Comparison of ENCODE assay signal across 9 cellular contexts in the genomic region with DNA sequence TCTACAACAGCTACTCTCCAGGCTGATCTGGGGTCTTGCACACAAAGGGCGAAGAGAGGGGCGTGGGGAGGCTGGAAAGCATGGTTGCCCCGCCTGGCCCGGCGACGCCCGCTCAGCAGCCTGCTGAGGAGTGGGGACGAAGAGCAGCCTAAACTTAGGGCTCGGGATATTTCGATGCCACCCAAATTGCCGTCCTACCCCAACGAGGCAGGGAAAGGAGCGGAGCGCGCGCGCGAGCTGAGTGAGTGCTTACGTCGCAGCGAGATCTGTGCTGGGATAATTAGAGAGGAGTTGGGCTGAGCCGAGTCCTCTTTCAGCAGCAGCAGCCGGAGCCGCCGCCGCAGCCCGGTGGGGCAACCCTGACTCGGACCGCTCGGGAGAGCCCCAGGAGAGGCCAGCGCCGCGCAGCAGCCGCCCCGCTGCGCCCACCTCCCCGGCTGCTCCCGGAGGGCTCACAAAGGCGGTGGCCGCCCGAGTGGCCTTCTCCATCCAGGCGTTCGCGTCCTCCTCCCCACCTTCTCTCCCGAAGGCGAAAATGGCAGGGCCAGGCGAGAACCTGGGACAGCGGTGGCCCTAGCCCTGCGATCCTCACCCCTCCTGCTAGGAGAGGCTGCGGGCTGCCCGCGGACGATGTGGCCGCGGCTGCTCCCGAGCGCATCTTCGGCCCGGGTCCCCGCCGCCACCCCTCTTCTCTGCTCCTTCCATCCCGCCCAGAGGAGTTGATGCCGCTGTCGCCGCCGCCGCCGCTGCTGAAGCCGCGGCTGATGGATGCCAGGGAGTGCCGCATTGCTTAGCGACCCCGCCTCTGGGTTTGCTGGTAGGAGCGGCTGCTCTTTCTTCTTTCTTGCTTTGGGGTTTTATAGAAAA. TPM values are rescaled to one million over a fixed set of nuclear protein-coding genes. Genes with fewer than 3 reads are reported as not detected.
DNase-seq lines count a peak whose midpoint lies in the region; FAIRE-seq and TF ChIP-seq lines count a peak whose summit lies in the region.
"Had no signal": no experiment of that assay in that cellular context is flagged by ENCODE, and none has a peak within 500 bp of the region (broad histone marks: within the 10 kb centered on the region; RNA-seq: fewer than 3 reads in every experiment).

A gene with protein sequence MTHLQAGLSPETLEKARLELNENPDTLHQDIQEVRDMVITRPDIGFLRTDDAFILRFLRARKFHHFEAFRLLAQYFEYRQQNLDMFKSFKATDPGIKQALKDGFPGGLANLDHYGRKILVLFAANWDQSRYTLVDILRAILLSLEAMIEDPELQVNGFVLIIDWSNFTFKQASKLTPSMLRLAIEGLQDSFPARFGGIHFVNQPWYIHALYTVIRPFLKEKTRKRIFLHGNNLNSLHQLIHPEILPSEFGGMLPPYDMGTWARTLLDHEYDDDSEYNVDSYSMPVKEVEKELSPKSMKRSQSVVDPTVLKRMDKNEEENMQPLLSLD (plus strand): TSS at position 306 of the 867 bp plus-strand sequence. CDS start 1,543 bp downstream, outside the sequence.

- H3K4me3 Mint-ChIP-seq in astrocyte (ENCODE audit: unreplicated experiment) = peak within 1 kb of the TSS; percentile 77

- H3K27ac ChIP-seq in astrocyte (ENCODE audit: low read depth, low read length) (no peak within 1 kb of the TSS), kidney (ENCODE audit: low read depth in 2 of 2, low read length in 2 of 2) (no peak within 1 kb of the TSS), testis (no peak within 1 kb of the TSS), Peyer's patch (no peak within 1 kb of the TSS), Karpas-422 (ENCODE audit: low read length) (no peak within 1 kb of the TSS)
- H3K27ac ChIP-seq: 22Rv1 had no signal

- H3K9me3 ChIP-seq in astrocyte (ENCODE audit: insufficient read depth, low read depth, low read length) = no peaks in the 10 kb centered on the region
- H3K9me3 ChIP-seq in kidney (ENCODE audit: control insufficient read depth in 1 of 2, low read length in 2 of 2) = no peaks in the 10 kb centered on the region
- no peaks in the 10 kb centered on the region for H3K9me3 ChIP-seq in testis
- H3K9me3 ChIP-seq in Peyer's patch = no peaks in the 10 kb centered on the region
- H3K9me3 ChIP-seq in Karpas-422 (ENCODE audit: low read length) = peaks cover 8% of the 10 kb centered on the region

- no peak for TF ChIP-seq CTCF in astrocyte (IDR thresholded peaks at IDR 0.05; ENCODE audit: insufficient read depth, low read depth, low read length)
- no peak for TF ChIP-seq CTCF in kidney (IDR thresholded peaks at IDR 0.05; ENCODE audit: borderline replicate concordance, extremely low read depth, insufficient read depth)
- TF ChIP-seq CTCF in testis (IDR thresholded peaks at IDR 0.05) = no peak
- no peak for TF ChIP-seq CTCF in Peyer's patch (IDR thresholded peaks at IDR 0.05)

- no peaks in the 10 kb centered on the region for H3K9me3 Mint-ChIP-seq in astrocyte (ENCODE audit: unreplicated experiment)

- no peak for TF ChIP-seq POLR2A in testis (IDR thresholded peaks at IDR 0.05)
- no peak for TF ChIP-seq POLR2A in Peyer's patch (IDR thresholded peaks at IDR 0.05)

- H3K4me3 ChIP-seq in astrocyte (ENCODE audit: insufficient read depth, low read depth, low read length) (peak within 1 kb of the TSS; percentile 54), kidney (ENCODE audit: low read length in 2 of 2) (no peak within 1 kb of the TSS), testis (peak within 1 kb of the TSS; percentile 16 to 54), Peyer's patch (peak within 1 kb of the TSS in 2 of 4 donors; percentile 8 to 30), Karpas-422 (ENCODE audit: low read length) (no peak within 1 kb of the TSS)

- H3K9ac ChIP-seq in astrocyte (ENCODE audit: low read length) = peak within 1 kb of the TSS; percentile 33
- H3K9ac ChIP-seq in kidney (ENCODE audit: low read length in 2 of 2) = no peak within 1 kb of the TSS
- H3K9ac ChIP-seq in Karpas-422 (ENCODE audit: low read length) = no peak within 1 kb of the TSS

- H3K27me3 ChIP-seq in astrocyte (ENCODE audit: insufficient read depth, low read length) (peaks cover 25% of the 10 kb centered on the region), testis (no peaks in the 10 kb centered on the region), Peyer's patch (peaks cover 0 to 7% of the 10 kb centered on the region in 2 donors), Karpas-422 (ENCODE audit: low read length) (no peaks in the 10 kb centered on the region)

- 2% methylated on average over 15 to 74 of the region's 74 CpGs for WGBS in testis, 2 donors

- H4K20me1 ChIP-seq in astrocyte (ENCODE audit: insufficient read depth, low read length) (no peaks in the 10 kb centered on the region), Karpas-422 (ENCODE audit: insufficient read depth, low read depth, low read length) (no peaks in the 10 kb centered on the region)

- H3K4me2 ChIP-seq in astrocyte (ENCODE audit: low read length) = peak within 1 kb of the TSS; percentile 90
- no peak within 1 kb of the TSS for H3K4me2 ChIP-seq in Karpas-422 (ENCODE audit: low read depth, low read length, poor library complexity, severe bottlenecking)

- H3K27ac Mint-ChIP-seq in astrocyte (ENCODE audit: unreplicated experiment) = no peak within 1 kb of the TSS

- peak within 1 kb of the TSS; percentile 68 for H2AFZ ChIP-seq in astrocyte (ENCODE audit: low read depth, low read length)
- H2AFZ ChIP-seq in Karpas-422 (ENCODE audit: low read length) = no peak within 1 kb of the TSS

- H3K4me1 ChIP-seq in astrocyte (ENCODE audit: insufficient read depth, low read length) = no peaks in the 10 kb centered on the region
- no peaks in the 10 kb centered on the region for H3K4me1 ChIP-seq in kidney (ENCODE audit: control insufficient read depth in 1 of 2, insufficient read depth in 1 of 2, low read depth in 1 of 2, low read length in 2 of 2)
- H3K4me1 ChIP-seq in testis = peaks cover 4% of the 10 kb centered on the region
- no peaks in the 10 kb centered on the region for H3K4me1 ChIP-seq in Peyer's patch
- H3K4me1 ChIP-seq in Karpas-422 (ENCODE audit: low read length) = no peaks in the 10 kb centered on the region

- H3K27me3 Mint-ChIP-seq in astrocyte (ENCODE audit: low read depth, unreplicated experiment) = peaks cover 55% of the 10 kb centered on the region

- no peaks in the 10 kb centered on the region for H3K9me2 ChIP-seq in Karpas-422 (replicated peaks; ENCODE audit: insufficient read depth, low read length)

- intact Hi-C loops in kidney (cut with DNase I) (no loop called here), testis (cut with DNase I; ENCODE audit: low total_unique reads) (no loop called here)

- H3K4me1 Mint-ChIP-seq in astrocyte (ENCODE audit: low read depth, unreplicated experiment) = no peaks in the 10 kb centered on the region

- H3K79me2 ChIP-seq in astrocyte (ENCODE audit: insufficient read depth, low read length) (no peaks in the 10 kb centered on the region), Karpas-422 (ENCODE audit: low read length) (no peaks in the 10 kb centered on the region)

- H3K36me3 ChIP-seq in astrocyte (ENCODE audit: insufficient read depth, low read length) = no peaks in the 10 kb centered on the region
- H3K36me3 ChIP-seq in kidney (ENCODE audit: control insufficient read depth in 1 of 2, insufficient read depth in 2 of 2, low read length in 2 of 2) = no peaks in the 10 kb centered on the region
- no peaks in the 10 kb centered on the region for H3K36me3 ChIP-seq in testis (ENCODE audit: low read depth, missing control alignments)
- H3K36me3 ChIP-seq in Peyer's patch = no peaks in the 10 kb centered on the region
- no peaks in the 10 kb centered on the region for H3K36me3 ChIP-seq in Karpas-422 (ENCODE audit: insufficient read depth, low read length)

- H3K36me3 Mint-ChIP-seq in astrocyte (ENCODE audit: low read depth, unreplicated experiment) = peaks cover 2% of the 10 kb centered on the region

- DNase-seq in DMS 273 (lab: John Stamatoyannopoulos, UW; ENCODE audit: unreplicated experiment) (peak; percentile 64), DMS 273 treated with DMSO at 0.1 percent for 48 hours (lab: John Stamatoyannopoulos, UW) (no peak), astrocyte (ENCODE audit: low read depth) (peak; percentile 3), kidney (peak; percentile 68), testis (peak; percentile 27), Peyer's patch (no peak), Karpas-422 (no peak), SW480 (ENCODE audit: low spot score) (no peak)

- FAIRE-seq in astrocyte (lab: Jason Lieb, UNC) (no peak), kidney (lab: Jason Lieb, UNC) (no peak)

RNA-seq across cellular contexts. Expression of the gene that starts here (rescaled TPM):
- not detected in 2 replicates for total RNA-seq in astrocyte
- total RNA-seq in kidney = not detected
- polyA plus RNA-seq in kidney (ENCODE audit: insufficient read depth, low read depth, low replicate concordance) = not detected
- under 1 TPM; 0.16 to 0.19 TPM for total RNA-seq in testis
- polyA plus RNA-seq in testis (ENCODE audit: insufficient read depth, low read depth, low replicate concordance) = 0.24 TPM
- under 1 TPM in 2 of 4 donors, not detected in 2; 0.09 to 0.13 TPM for total RNA-seq in Peyer's patch
- total RNA-seq in Karpas-422 (2014; rRNA removed; shearing (Covaris generic); ENCODE audit: low replicate concordance) = not detected in 2 replicates

Comparison
In these comparisons a context has a peak if more than half of its experiments do, and no peak if none do; other contexts are left out.
1. Peak in DNase-seq, H3K4me3 ChIP-seq, H3K9ac ChIP-seq and H3K4me2 ChIP-seq in astrocyte; RNA of the gene not detected or under 1 TPM.
2. Peak in DNase-seq in kidney; RNA of the gene not detected or under 1 TPM.
3. Peak in DNase-seq and H3K4me3 ChIP-seq in testis; RNA of the gene not detected or under 1 TPM.